6 cellular contexts compared by ENCODE assay signal in the genomic region with DNA sequence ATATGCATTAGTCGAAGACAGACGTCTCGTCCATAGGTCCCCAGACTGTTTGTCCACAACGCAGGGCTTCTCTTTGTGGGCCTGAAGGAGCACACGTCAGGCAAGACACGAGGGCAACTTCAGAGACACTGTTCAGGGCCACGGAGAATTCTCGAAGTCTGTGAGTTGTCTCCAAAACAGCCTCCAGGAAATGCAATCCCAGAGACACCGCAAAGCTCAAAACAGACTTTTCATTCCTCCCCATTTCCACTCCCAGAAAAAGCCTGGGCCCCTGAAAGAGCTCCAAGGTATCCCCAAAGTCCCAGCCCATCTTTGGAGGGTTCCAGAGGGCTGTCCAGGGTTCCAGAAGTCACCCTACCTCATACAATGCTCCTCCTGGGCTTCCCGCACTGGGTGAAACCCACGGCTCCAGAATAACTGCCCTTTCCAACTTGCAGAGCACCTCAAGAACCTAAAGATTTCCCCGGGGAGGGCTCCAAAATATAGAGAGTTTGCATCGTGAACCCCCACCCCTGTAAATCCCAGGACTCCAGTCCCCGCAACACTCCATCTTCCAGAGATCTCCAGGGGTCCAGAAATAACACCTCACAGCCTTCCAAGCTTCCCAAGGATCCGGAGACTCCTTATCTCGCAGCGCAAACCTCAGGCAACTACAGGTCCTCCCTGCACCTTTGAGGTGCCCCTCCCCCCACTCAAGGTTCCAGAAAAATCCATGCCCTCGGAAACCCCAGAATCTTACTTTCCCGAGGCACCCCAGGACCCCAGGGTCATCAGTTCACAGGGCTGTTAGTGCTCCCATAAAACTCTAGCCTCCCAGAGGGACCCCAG. TPM values are rescaled to one million over a fixed set of nuclear protein-coding genes. Genes with fewer than 3 reads are reported as not detected.
DNase-seq lines count a peak whose midpoint lies in the region; FAIRE-seq and TF ChIP-seq lines count a peak whose summit lies in the region.

No MANE protein-coding gene starts in this region.

- peak overlapping the region; percentile 13 for H3K4me3 ChIP-seq in ectodermal cell (ENCODE audit: insufficient read depth, low read depth, low read length)

- no peak for TF ChIP-seq POLR2A in H54 (IDR thresholded peaks at IDR 0.05; ENCODE audit: low read depth, low read length)

- FAIRE-seq in H54 (lab: Jason Lieb, UNC) = no peak

- intact Hi-C loops in activated naive CD4-positive, alpha-beta T cell treated with anti-CD3 and anti-CD28 coated beads for 36 hours (cut with micrococcal nuclease) = loop anchor here (1.0 to 5.0 kb wide), 7 partner anchors 10 to 676 kb away; partner anchors contain the start of genes BAX, DHDH, GYS1 and NUCB1

- peak overlapping the region; percentile 100 for H3K4me3 Mint-ChIP-seq in activated naive CD4-positive, alpha-beta T cell treated with anti-CD3 and anti-CD28 coated beads for 36 hours

- H3K9me3 Mint-ChIP-seq in activated naive CD4-positive, alpha-beta T cell treated with anti-CD3 and anti-CD28 coated beads for 36 hours = no peaks in the 10 kb centered on the region

- DNase-seq in activated naive CD4-positive, alpha-beta T cell treated with anti-CD3 and anti-CD28 coated beads for 36 hours = peak; percentile 44
- DNase-seq in activated naive CD4-positive, alpha-beta T cell (lab: John Stamatoyannopoulos, UW) = no peak
- peak; percentile 44 for DNase-seq in renal cortical epithelial cell (ENCODE audit: low read depth)
- no peak for DNase-seq in H54 (ENCODE audit: insufficient read length, low spot score)
- DNase-seq in NCI-H1930 (lab: John Stamatoyannopoulos, UW) = no peak

- H3K9me3 ChIP-seq in ectodermal cell (ENCODE audit: control insufficient read depth, low read length) = no peaks in the 10 kb centered on the region

- no peaks in the 10 kb centered on the region for H3K27me3 ChIP-seq in ectodermal cell (ENCODE audit: control insufficient read depth, insufficient read depth, low read length, poor library complexity, severe bottlenecking)

- peaks cover 40% of the 10 kb centered on the region for H3K36me3 Mint-ChIP-seq in activated naive CD4-positive, alpha-beta T cell treated with anti-CD3 and anti-CD28 coated beads for 36 hours (ENCODE audit: low read depth)

- H3K27ac ChIP-seq in ectodermal cell (ENCODE audit: insufficient read depth, low read depth, low read length, poor library complexity, severe bottlenecking) = peak overlapping the region; percentile 53

- peaks cover 23% of the 10 kb centered on the region for H3K4me1 ChIP-seq in ectodermal cell (ENCODE audit: control insufficient read depth, insufficient read depth, low read length)

- H3K4me1 Mint-ChIP-seq in activated naive CD4-positive, alpha-beta T cell treated with anti-CD3 and anti-CD28 coated beads for 36 hours (ENCODE audit: low read depth) = peaks cover 56% of the 10 kb centered on the region

- peaks cover 14% of the 10 kb centered on the region for H3K36me3 ChIP-seq in ectodermal cell (ENCODE audit: control insufficient read depth, insufficient read depth, low read length)

- CTCF ChIA-PET in activated naive CD4-positive, alpha-beta T cell treated with anti-CD3 and anti-CD28 coated beads for 36 hours (lab: Charles Lee) = interaction anchor here (1.2 to 1.3 kb wide), 2 partner anchors 13 to 91 kb away, joined by 3 read pairs; no protein-coding TSS in a partner anchor

- 30% methylated on average over 19 of the region's 19 CpGs for WGBS in ectodermal cell, 2 experiments

- peak overlapping the region; percentile 97 for H3K27ac Mint-ChIP-seq in activated naive CD4-positive, alpha-beta T cell treated with anti-CD3 and anti-CD28 coated beads for 36 hours

- H3K27me3 Mint-ChIP-seq in activated naive CD4-positive, alpha-beta T cell treated with anti-CD3 and anti-CD28 coated beads for 36 hours (ENCODE audit: low read depth) = no peaks in the 10 kb centered on the region

RNA-seq across cellular contexts. Expression of gene FTL, which starts 0.7 kb away (rescaled TPM):
- 1,000 to 10,000 TPM; 1,093 to 1,120 TPM for total RNA-seq in activated naive CD4-positive, alpha-beta T cell treated with anti-CD3 and anti-CD28 coated beads for 36 hours
- polyA plus RNA-seq in ectodermal cell (2013, experiment 1 of 4) = 2,241 TPM
- polyA plus RNA-seq in ectodermal cell (2013, experiment 2 of 4) = 2,027 TPM
- polyA plus RNA-seq in ectodermal cell (2013, experiment 3 of 4) = 1,586 TPM
- polyA plus RNA-seq in ectodermal cell (2013, experiment 4 of 4) = 1,567 TPM
- 1,420 and 1,436 TPM in 2 replicates for total RNA-seq in renal cortical epithelial cell

RNA-seq across cellular contexts. Expression of gene BAX, which starts 9.7 kb away (rescaled TPM):
- total RNA-seq in activated naive CD4-positive, alpha-beta T cell treated with anti-CD3 and anti-CD28 coated beads for 36 hours = 100 to 1,000 TPM; 267 to 302 TPM
- polyA plus RNA-seq in ectodermal cell (2013, experiment 1 of 4) = 140 TPM
- polyA plus RNA-seq in ectodermal cell (2013, experiment 2 of 4) = 131 TPM
- polyA plus RNA-seq in ectodermal cell (2013, experiment 3 of 4) = 77.7 TPM
- 119 TPM for polyA plus RNA-seq in ectodermal cell (2013, experiment 4 of 4)
- 101 and 135 TPM in 2 replicates for total RNA-seq in renal cortical epithelial cell

RNA-seq across cellular contexts. Expression of gene GYS1, which starts 28.7 kb away (rescaled TPM):
- total RNA-seq in activated naive CD4-positive, alpha-beta T cell treated with anti-CD3 and anti-CD28 coated beads for 36 hours = 10 to 100 TPM; 29.6 to 31.2 TPM
- polyA plus RNA-seq in ectodermal cell (2013, experiment 1 of 4) = 39.2 TPM
- 42.7 TPM for polyA plus RNA-seq in ectodermal cell (2013, experiment 2 of 4)
- polyA plus RNA-seq in ectodermal cell (2013, experiment 3 of 4) = 31.1 TPM
- polyA plus RNA-seq in ectodermal cell (2013, experiment 4 of 4) = 30.9 TPM
- total RNA-seq in renal cortical epithelial cell = 42.9 and 72.1 TPM in 2 replicates

RNA-seq across cellular contexts. Expression of gene RUVBL2, which starts 29.3 kb away (rescaled TPM):
- 100 to 1,000 TPM; 119 to 126 TPM for total RNA-seq in activated naive CD4-positive, alpha-beta T cell treated with anti-CD3 and anti-CD28 coated beads for 36 hours
- 119 TPM for polyA plus RNA-seq in ectodermal cell (2013, experiment 1 of 4)
- polyA plus RNA-seq in ectodermal cell (2013, experiment 2 of 4) = 110 TPM
- polyA plus RNA-seq in ectodermal cell (2013, experiment 3 of 4) = 72.2 TPM
- polyA plus RNA-seq in ectodermal cell (2013, experiment 4 of 4) = 71.0 TPM
- total RNA-seq in renal cortical epithelial cell = 170 and 313 TPM in 2 replicates

RNA-seq across cellular contexts. Expression of gene DHDH, which starts 30.9 kb away (rescaled TPM):
- total RNA-seq in activated naive CD4-positive, alpha-beta T cell treated with anti-CD3 and anti-CD28 coated beads for 36 hours = 1 to 10 TPM; 4.2 to 4.5 TPM
- 3.1 TPM for polyA plus RNA-seq in ectodermal cell (2013, experiment 1 of 4)
- 0.73 TPM for polyA plus RNA-seq in ectodermal cell (2013, experiment 2 of 4)
- 1.3 TPM for polyA plus RNA-seq in ectodermal cell (2013, experiment 3 of 4)
- polyA plus RNA-seq in ectodermal cell (2013, experiment 4 of 4) = 1.5 TPM
- 0.10 and 1.7 TPM in 2 replicates for total RNA-seq in renal cortical epithelial cell

Comparison
In these comparisons a context has a peak if more than half of its experiments do, and no peak if none do; other contexts are left out.
1. DNase-seq: peak in activated naive CD4-positive, alpha-beta T cell treated with anti-CD3 and anti-CD28 coated beads for 36 hours (single experiment) and renal cortical epithelial cell (single experiment); none in activated naive CD4-positive, alpha-beta T cell (0 of 4), H54 (single experiment) and NCI-H1930 (0 of 2).